29 cellular contexts compared by ENCODE assay signal in the genomic region with DNA sequence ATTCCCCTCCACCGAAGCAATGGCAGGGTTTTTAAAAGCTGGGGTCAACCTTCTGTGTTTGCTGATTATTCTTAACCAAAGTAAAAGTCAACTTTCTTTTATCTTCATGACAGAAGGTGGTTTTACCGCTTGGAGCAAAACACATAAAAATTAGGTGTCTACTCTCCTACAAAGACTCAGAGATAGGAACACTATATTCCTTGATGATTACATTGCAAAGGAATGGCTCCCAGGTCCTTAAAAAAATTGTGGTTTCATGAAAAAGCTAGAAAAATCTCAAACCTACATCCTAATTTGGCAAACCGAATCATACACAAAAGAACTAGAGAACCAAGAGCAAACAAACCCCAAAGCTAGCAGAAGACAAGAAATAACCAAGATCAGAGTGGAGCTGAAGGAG.
"Had no signal": no experiment of that assay in that cellular context is flagged by ENCODE, and none has a peak within 500 bp of the region (broad histone marks: within the 10 kb centered on the region; RNA-seq: fewer than 3 reads in every experiment).

No MANE protein-coding gene starts in this region.

- H3K27ac ChIP-seq: body of pancreas, Peyer's patch, RWPE1, SJSA1 had no signal

- H3K4me1 Mint-ChIP-seq: activated naive CD8-positive, alpha-beta T cell treated with anti-CD3 and anti-CD28 coated beads, Interleukin-2, amount 50 U/mL, for 24 hours had no signal

- H3K27me3 Mint-ChIP-seq: activated CD8-positive, alpha-beta T cell treated with anti-CD3 and anti-CD28 coated beads for 36 hours; activated naive CD8-positive, alpha-beta T cell treated with anti-CD3 and anti-CD28 coated beads, Interleukin-2, amount 50 U/mL, for 24 hours had no signal

- H3K36me3 Mint-ChIP-seq: activated naive CD4-positive, alpha-beta T cell treated with anti-CD3 and anti-CD28 coated beads, Interleukin-2, amount 50 U/mL, for 72 hours had no signal

- H3K36me3 ChIP-seq: Peyer's patch, SJSA1 had no signal

- H3K9me3 Mint-ChIP-seq: activated naive CD8-positive, alpha-beta T cell treated with anti-CD3 and anti-CD28 coated beads, Interleukin-2, amount 50 U/mL, for 24 hours had no signal

- H3K9me3 ChIP-seq: body of pancreas, Peyer's patch, SJSA1 had no signal

- H3K27me3 ChIP-seq: body of pancreas, Peyer's patch, SJSA1 had no signal

- H3K4me3 ChIP-seq: body of pancreas, Peyer's patch, SJSA1 had no signal

- H3K4me1 ChIP-seq: body of pancreas, Peyer's patch, SJSA1 had no signal

- ATAC-seq: activated CD4-positive, CD25-positive, alpha-beta regulatory T cell treated with anti-CD3 and anti-CD28 coated beads, Interleukin-2, amount 50 U/mL, for 24 hours; activated CD8-positive, alpha-beta T cell treated with anti-CD3 and anti-CD28 coated beads for 36 hours; activated naive CD4-positive, alpha-beta T cell treated with anti-CD3 and anti-CD28 coated beads, Interleukin-2, amount 50 U/mL, for 72 hours; activated naive CD8-positive, alpha-beta T cell treated with anti-CD3 and anti-CD28 coated beads, Interleukin-2, amount 50 U/mL, for 24 hours; body of pancreas; SK-N-SH treated with all-trans-retinoic acid at 6 μM for 48 hours had no signal

- H3K27ac Mint-ChIP-seq: activated CD8-positive, alpha-beta T cell treated with anti-CD3 and anti-CD28 coated beads for 36 hours; activated naive CD4-positive, alpha-beta T cell treated with anti-CD3 and anti-CD28 coated beads, Interleukin-2, amount 50 U/mL, for 72 hours; activated naive CD8-positive, alpha-beta T cell treated with anti-CD3 and anti-CD28 coated beads, Interleukin-2, amount 50 U/mL, for 24 hours; T-helper 1 cell treated with Interleukin-12 subunit alpha and Interleukin-12 subunit beta and Interleukin-4 antibody, amounts not matched to agents 30 μg/mL and 1 μg/mL, for 36 hours had no signal

- H3K4me3 Mint-ChIP-seq: activated CD8-positive, alpha-beta T cell treated with anti-CD3 and anti-CD28 coated beads for 36 hours; activated naive CD8-positive, alpha-beta T cell treated with anti-CD3 and anti-CD28 coated beads, Interleukin-2, amount 50 U/mL, for 24 hours; T-helper 1 cell treated with Interleukin-12 subunit alpha and Interleukin-12 subunit beta and Interleukin-4 antibody, amounts not matched to agents 30 μg/mL and 1 μg/mL, for 36 hours had no signal

- DNase-seq: activated CD4-positive, alpha-beta T cell treated with anti-CD3 and anti-CD28 coated beads for 4 hours; activated CD8-positive, alpha-beta memory T cell treated with anti-CD3 and anti-CD28 coated beads, Interleukin-2, amount 50 U/mL, for 48 hours; activated CD8-positive, alpha-beta T cell treated with anti-CD3 and anti-CD28 coated beads for 36 hours; activated effector memory CD4-positive, alpha-beta T cell treated with Interleukin-2 at 50 U/mL for 16 hours; activated naive CD4-positive, alpha-beta T cell; activated naive CD8-positive, alpha-beta T cell treated with anti-CD3 and anti-CD28 coated beads, Interleukin-2, amount 50 U/mL, for 24 hours; activated T-cell treated with anti-CD3 and anti-CD28 coated beads, Interleukin-2, amount 50 U/mL, for 1 hour; amygdala; body of pancreas; central memory CD4-positive, alpha-beta T cell; KBM-7; NCI-H1092 treated with DMSO at 0.1 percent for 48 hours; NCI-H1417 treated with DMSO at 0.1 percent for 48 hours; NCI-H1694; NCI-H2029; NCI-H2107; NCI-H2171 treated with DMSO at 0.1 percent for 48 hours; NCI-H345; NCI-H510A; NCI-H526 treated with DMSO at 0.1 percent for 48 hours; NCI-H82; Peyer's patch; SHP77 had no signal
